1 cellular context compared by ENCODE assay signal in the genomic region with DNA sequence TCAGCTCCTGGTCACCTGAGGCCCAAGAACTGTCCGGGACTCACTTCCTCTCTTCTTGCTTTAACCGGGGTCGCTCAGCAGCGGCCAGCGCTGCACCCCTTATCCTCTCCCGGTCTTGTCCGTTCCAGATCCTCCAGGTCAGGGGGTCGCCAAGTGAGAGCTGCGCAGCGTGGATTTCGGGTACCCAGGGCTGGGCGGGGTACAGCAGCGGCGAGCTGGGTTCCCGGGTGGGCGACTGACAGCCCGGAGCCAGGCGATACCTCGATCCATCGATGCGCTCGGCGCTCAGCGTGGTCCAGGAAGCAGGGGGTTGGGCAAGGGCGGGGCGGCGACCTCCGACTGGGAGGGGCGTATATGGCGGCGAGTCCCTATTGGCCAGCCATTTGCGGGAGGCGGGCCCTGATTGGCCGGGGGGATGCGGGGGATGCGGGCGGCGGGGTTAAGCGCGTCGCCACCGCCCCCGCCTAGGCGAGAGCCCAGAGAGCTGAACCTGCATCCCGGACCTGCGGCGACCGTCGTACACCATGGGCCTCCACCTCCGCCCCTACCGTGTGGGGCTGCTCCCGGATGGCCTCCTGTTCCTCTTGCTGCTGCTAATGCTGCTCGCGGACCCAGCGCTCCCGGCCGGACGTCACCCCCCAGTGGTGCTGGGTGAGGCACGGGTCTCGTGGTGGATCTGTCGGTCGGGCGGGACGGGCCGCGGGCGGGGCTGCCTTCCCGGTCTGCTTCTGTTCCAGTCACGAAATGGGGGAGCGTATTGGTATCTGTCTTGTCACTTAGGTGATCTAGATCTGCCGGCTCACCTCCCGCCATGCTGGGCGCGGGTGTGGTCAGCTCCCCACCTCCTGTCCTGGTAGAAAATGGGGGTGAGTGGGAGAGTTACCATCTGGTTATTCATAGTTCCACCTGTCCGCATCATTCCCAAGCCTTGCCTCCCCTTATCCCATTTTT.
A peak's percentile ranks its signal among the peaks of the same experiment; 100 is the strongest.
TF ChIP-seq lines count a peak whose summit lies in the region.

A gene with protein sequence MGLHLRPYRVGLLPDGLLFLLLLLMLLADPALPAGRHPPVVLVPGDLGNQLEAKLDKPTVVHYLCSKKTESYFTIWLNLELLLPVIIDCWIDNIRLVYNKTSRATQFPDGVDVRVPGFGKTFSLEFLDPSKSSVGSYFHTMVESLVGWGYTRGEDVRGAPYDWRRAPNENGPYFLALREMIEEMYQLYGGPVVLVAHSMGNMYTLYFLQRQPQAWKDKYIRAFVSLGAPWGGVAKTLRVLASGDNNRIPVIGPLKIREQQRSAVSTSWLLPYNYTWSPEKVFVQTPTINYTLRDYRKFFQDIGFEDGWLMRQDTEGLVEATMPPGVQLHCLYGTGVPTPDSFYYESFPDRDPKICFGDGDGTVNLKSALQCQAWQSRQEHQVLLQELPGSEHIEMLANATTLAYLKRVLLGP (plus strand): TSS at position 471 of the 951 bp plus-strand sequence. CDS start 54 bp downstream, at position 525.

TF ChIP-seq in HEK293, 187 proteins besides CTCF, POLR2A, EP300 and RAD21 (continued from another document and continues in another):
- TF ChIP-seq, protein P1, sequence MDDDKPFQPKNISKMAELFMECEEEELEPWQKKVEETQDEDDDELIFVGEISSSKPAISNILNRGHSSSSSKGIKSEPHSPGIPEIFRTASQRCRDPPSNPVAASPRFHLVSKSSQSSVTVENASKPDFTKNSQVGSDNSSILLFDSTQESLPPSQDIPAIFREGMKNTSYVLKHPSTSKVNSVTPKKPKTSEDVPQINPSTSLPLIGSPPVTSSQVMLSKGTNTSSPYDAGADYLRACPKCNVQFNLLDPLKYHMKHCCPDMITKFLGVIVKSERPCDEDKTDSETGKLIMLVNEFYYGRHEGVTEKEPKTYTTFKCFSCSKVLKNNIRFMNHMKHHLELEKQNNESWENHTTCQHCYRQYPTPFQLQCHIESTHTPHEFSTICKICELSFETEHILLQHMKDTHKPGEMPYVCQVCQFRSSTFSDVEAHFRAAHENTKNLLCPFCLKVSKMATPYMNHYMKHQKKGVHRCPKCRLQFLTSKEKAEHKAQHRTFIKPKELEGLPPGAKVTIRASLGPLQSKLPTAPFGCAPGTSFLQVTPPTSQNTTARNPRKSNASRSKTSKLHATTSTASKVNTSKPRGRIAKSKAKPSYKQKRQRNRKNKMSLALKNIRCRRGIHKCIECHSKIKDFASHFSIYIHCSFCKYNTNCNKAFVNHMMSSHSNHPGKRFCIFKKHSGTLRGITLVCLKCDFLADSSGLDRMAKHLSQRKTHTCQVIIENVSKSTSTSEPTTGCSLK (tag by site-specific recombination; IDR thresholded peaks at IDR 0.05), result no peak
- TF ChIP-seq, protein P2, sequence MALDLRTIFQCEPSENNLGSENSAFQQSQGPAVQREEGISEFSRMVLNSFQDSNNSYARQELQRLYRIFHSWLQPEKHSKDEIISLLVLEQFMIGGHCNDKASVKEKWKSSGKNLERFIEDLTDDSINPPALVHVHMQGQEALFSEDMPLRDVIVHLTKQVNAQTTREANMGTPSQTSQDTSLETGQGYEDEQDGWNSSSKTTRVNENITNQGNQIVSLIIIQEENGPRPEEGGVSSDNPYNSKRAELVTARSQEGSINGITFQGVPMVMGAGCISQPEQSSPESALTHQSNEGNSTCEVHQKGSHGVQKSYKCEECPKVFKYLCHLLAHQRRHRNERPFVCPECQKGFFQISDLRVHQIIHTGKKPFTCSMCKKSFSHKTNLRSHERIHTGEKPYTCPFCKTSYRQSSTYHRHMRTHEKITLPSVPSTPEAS (tag by site-specific recombination; IDR thresholded peaks at IDR 0.05), result no peak
- TF ChIP-seq HOXA7 (CRISPR knock-in tag; IDR thresholded peaks at IDR 0.05; ENCODE audit: borderline replicate concordance) (no peak), ZNF23 (tag by site-specific recombination; IDR thresholded peaks at IDR 0.05; ENCODE audit: borderline replicate concordance) (no peak), PRDM1 (tag by site-specific recombination; IDR thresholded peaks at IDR 0.05) (no peak), ZNF223 (tag by site-specific recombination; IDR thresholded peaks at IDR 0.05) (peak; percentile 89), ZNF621 (tag by site-specific recombination; IDR thresholded peaks at IDR 0.05) (no peak), GLI2 (tag by site-specific recombination; IDR thresholded peaks at IDR 0.05; ENCODE audit: borderline replicate concordance, low read depth) (no peak), ZSCAN23 (tag by site-specific recombination; IDR thresholded peaks at IDR 0.05) (no peak), RBAK (tag by site-specific recombination; IDR thresholded peaks at IDR 0.05) (no peak), BCL11A (tag by site-specific recombination; IDR thresholded peaks at IDR 0.05; ENCODE audit: low read depth) (no peak), ZNF626 (tag by site-specific recombination; IDR thresholded peaks at IDR 0.05) (no peak), ZNF138 (tag by site-specific recombination; IDR thresholded peaks at IDR 0.05; ENCODE audit: borderline replicate concordance) (no peak), MZF1 (tag by site-specific recombination; IDR thresholded peaks at IDR 0.05; ENCODE audit: borderline replicate concordance) (no peak), HOXD13 (CRISPR knock-in tag; IDR thresholded peaks at IDR 0.05; ENCODE audit: borderline replicate concordance) (no peak), ZNF792 (tag by site-specific recombination; IDR thresholded peaks at IDR 0.05) (no peak), ZNF549 (tag by site-specific recombination; IDR thresholded peaks at IDR 0.05) (no peak), ZNF623 (tag by site-specific recombination; IDR thresholded peaks at IDR 0.05) (no peak), ZFP41 (tag by site-specific recombination; IDR thresholded peaks at IDR 0.05; ENCODE audit: borderline replicate concordance) (no peak), ZNF132 (tag by site-specific recombination; IDR thresholded peaks at IDR 0.05; ENCODE audit: borderline replicate concordance) (no peak), ZNF184 (tag by site-specific recombination; IDR thresholded peaks at IDR 0.05) (no peak), ZNF169 (tag by site-specific recombination; IDR thresholded peaks at IDR 0.05) (no peak), ZNF768 (tag by site-specific recombination; IDR thresholded peaks at IDR 0.05) (no peak; the same call in 1 of the 2 replicates), ZNF677 (tag by site-specific recombination; IDR thresholded peaks at IDR 0.05) (no peak), YY1 (tag by site-specific recombination; IDR thresholded peaks at IDR 0.05) (no peak), EGR2 (tag by site-specific recombination; IDR thresholded peaks at IDR 0.05; ENCODE audit: low read depth) (peak; percentile 92), ZNF214 (tag by site-specific recombination; IDR thresholded peaks at IDR 0.05; ENCODE audit: borderline replicate concordance) (no peak), ZNF302 (tag by site-specific recombination; IDR thresholded peaks at IDR 0.05; ENCODE audit: low read depth) (no peak), ZBTB48 (tag by site-specific recombination; IDR thresholded peaks at IDR 0.05) (no peak; the same call in 1 of the 2 replicates), ZNF514 (tag by site-specific recombination; IDR thresholded peaks at IDR 0.05) (no peak), OVOL3 (tag by site-specific recombination; IDR thresholded peaks at IDR 0.05) (no peak), ZNF560 (tag by site-specific recombination; IDR thresholded peaks at IDR 0.05; ENCODE audit: borderline replicate concordance) (no peak), KLF16 (tag by site-specific recombination; IDR thresholded peaks at IDR 0.05) (peak; percentile 98), SALL2 (tag by site-specific recombination; IDR thresholded peaks at IDR 0.05; ENCODE audit: borderline replicate concordance) (no peak), ZNF341 (tag by site-specific recombination; IDR thresholded peaks at IDR 0.05; ENCODE audit: low read depth) (peak; percentile 62), HOXC10 (CRISPR knock-in tag; IDR thresholded peaks at IDR 0.05) (no peak), ZNF155 (tag by site-specific recombination; IDR thresholded peaks at IDR 0.05) (no peak)
- TF ChIP-seq, protein P3, sequence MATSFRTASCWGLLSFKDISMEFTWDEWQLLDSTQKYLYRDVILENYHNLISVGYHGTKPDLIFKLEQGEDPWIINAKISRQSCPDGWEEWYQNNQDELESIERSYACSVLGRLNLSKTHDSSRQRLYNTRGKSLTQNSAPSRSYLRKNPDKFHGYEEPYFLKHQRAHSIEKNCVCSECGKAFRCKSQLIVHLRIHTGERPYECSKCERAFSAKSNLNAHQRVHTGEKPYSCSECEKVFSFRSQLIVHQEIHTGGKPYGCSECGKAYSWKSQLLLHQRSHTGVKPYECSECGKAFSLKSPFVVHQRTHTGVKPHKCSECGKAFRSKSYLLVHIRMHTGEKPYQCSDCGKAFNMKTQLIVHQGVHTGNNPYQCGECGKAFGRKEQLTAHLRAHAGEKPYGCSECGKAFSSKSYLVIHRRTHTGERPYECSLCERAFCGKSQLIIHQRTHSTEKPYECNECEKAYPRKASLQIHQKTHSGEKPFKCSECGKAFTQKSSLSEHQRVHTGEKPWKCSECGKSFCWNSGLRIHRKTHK (tag by site-specific recombination; IDR thresholded peaks at IDR 0.05), result no peak
- TF ChIP-seq, protein P4, sequence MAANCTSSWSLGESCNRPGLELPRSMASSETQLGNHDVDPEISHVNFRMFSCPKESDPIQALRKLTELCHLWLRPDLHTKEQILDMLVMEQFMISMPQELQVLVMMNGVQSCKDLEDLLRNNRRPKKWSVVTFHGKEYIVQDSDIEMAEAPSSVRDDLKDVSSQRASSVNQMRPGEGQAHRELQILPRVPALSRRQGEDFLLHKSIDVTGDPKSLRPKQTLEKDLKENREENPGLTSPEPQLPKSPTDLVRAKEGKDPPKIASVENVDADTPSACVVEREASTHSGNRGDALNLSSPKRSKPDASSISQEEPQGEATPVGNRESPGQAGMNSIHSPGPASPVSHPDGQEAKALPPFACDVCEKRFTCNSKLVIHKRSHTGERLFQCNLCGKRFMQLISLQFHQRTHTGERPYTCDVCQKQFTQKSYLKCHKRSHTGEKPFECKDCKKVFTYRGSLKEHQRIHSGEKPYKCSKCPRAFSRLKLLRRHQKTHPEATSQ (tag by site-specific recombination; IDR thresholded peaks at IDR 0.05), result no peak
- TF ChIP-seq, protein P5, sequence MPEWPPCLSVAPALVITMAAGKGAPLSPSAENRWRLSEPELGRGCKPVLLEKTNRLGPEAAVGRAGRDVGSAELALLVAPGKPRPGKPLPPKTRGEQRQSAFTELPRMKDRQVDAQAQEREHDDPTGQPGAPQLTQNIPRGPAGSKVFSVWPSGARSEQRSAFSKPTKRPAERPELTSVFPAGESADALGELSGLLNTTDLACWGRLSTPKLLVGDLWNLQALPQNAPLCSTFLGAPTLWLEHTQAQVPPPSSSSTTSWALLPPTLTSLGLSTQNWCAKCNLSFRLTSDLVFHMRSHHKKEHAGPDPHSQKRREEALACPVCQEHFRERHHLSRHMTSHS (tag by site-specific recombination; IDR thresholded peaks at IDR 0.05), result no peak
- TF ChIP-seq, protein P6, sequence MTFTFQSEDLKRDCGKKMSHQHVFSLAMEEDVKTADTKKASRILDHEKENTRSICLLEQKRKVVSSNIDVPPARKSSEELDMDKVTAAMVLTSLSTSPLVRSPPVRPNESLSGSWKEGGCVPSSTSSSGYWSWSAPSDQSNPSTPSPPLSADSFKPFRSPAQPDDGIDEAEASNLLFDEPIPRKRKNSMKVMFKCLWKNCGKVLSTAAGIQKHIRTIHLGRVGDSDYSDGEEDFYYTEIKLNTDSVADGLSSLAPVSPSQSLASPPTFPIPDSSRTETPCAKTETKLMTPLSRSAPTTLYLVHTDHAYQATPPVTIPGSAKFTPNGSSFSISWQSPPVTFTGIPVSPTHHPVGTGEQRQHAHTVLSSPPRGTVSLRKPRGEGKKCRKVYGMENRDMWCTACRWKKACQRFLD (tag by site-specific recombination; IDR thresholded peaks at IDR 0.05), result no peak
- TF ChIP-seq, protein P7, sequence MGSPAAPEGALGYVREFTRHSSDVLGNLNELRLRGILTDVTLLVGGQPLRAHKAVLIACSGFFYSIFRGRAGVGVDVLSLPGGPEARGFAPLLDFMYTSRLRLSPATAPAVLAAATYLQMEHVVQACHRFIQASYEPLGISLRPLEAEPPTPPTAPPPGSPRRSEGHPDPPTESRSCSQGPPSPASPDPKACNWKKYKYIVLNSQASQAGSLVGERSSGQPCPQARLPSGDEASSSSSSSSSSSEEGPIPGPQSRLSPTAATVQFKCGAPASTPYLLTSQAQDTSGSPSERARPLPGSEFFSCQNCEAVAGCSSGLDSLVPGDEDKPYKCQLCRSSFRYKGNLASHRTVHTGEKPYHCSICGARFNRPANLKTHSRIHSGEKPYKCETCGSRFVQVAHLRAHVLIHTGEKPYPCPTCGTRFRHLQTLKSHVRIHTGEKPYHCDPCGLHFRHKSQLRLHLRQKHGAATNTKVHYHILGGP (tag by site-specific recombination; IDR thresholded peaks at IDR 0.05), result peak; percentile 84
- TF ChIP-seq, protein P8, sequence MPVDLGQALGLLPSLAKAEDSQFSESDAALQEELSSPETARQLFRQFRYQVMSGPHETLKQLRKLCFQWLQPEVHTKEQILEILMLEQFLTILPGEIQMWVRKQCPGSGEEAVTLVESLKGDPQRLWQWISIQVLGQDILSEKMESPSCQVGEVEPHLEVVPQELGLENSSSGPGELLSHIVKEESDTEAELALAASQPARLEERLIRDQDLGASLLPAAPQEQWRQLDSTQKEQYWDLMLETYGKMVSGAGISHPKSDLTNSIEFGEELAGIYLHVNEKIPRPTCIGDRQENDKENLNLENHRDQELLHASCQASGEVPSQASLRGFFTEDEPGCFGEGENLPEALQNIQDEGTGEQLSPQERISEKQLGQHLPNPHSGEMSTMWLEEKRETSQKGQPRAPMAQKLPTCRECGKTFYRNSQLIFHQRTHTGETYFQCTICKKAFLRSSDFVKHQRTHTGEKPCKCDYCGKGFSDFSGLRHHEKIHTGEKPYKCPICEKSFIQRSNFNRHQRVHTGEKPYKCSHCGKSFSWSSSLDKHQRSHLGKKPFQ (tag by site-specific recombination; IDR thresholded peaks at IDR 0.05), result no peak
- TF ChIP-seq, protein P9, sequence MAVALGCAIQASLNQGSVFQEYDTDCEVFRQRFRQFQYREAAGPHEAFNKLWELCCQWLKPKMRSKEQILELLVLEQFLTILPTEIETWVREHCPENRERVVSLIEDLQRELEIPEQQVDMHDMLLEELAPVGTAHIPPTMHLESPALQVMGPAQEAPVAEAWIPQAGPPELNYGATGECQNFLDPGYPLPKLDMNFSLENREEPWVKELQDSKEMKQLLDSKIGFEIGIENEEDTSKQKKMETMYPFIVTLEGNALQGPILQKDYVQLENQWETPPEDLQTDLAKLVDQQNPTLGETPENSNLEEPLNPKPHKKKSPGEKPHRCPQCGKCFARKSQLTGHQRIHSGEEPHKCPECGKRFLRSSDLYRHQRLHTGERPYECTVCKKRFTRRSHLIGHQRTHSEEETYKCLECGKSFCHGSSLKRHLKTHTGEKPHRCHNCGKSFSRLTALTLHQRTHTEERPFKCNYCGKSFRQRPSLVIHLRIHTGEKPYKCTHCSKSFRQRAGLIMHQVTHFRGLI (tag by site-specific recombination; IDR thresholded peaks at IDR 0.05), result peak; percentile 54; the same call in 1 of the 2 replicates
